ENCODE assay signal across 19 cellular contexts in the genomic region with DNA sequence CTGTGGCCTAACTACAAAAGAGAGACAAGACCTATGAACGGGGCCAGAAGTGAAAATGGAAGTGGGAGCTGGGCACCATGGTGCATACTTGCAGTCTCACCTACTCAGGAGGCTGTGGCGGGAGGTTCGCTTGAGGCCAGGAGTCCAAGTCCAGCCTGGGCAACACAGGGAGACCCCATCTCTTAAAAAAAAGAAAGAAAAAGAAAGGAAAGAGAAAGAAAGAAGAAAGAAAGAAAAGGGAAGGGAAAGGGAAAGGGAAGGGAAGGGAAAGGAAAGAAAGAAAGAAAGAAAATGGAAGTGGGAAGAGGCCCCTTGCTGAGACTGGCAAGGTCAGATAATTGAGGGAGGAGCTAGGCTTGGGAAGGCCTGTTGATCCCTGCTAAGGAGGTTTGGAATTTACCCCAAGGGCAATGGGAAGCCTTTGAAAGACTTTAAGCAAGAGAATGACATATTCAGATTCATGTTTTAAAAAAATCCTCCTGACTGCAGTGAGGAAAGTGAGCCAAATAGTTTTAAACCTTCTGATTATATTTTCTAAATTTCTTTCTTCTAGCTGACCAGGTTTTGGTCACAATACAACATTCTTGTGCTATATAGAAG. TPM values are rescaled to one million over a fixed set of nuclear protein-coding genes. Genes with fewer than 3 reads are reported as not detected.
DNase-seq lines count a peak whose midpoint lies in the region; ATAC-seq and TF ChIP-seq lines count a peak whose summit lies in the region.
"Had no signal": no experiment of that assay in that cellular context is flagged by ENCODE, and none has a peak within 500 bp of the region (broad histone marks: within the 10 kb centered on the region; RNA-seq: fewer than 3 reads in every experiment).

No MANE protein-coding gene starts in this region.

- H3K36me3 ChIP-seq in RWPE2 (ENCODE audit: low read depth) (no peaks in the 10 kb centered on the region), heart left ventricle (peaks cover 0 to 93% (median 63%) of the 10 kb centered on the region in 9 donors)
- H3K36me3 ChIP-seq: right atrium auricular region, transverse colon had no signal

- 92 to 96% (median 93%) methylated on average over 3 of the region's 3 CpGs for WGBS in heart left ventricle, 4 donors

- no peak for DNase-seq in activated CD8-positive, alpha-beta memory T cell treated with anti-CD3 and anti-CD28 coated beads, Interleukin-2, amount 10 ng/mL, durations not matched to agents 7 days and 5 days
- no peak for DNase-seq in activated CD8-positive, alpha-beta memory T cell treated with anti-CD3 and anti-CD28 coated beads, Interleukin-2, amount 50 U/mL, for 48 hours
- DNase-seq in RWPE2 (ENCODE audit: low spot score) (no peak), epidermal melanocyte (ENCODE audit: insufficient read length, low spot score) (peak; percentile 59), hepatic stellate cell (ENCODE audit: low spot score) (no peak), heart left ventricle (no peak), Ammon's horn (ENCODE audit: low spot score) (no peak)
- no peak for DNase-seq in stimulated activated effector memory CD8-positive, alpha-beta T cell treated with anti-CD3 and anti-CD28 coated beads, Interleukin-12 subunit alpha, Interleukin-12 subunit beta, amount 100 ng/mL, for 72 hours (ENCODE audit: low spot score in 2 of 2)
- DNase-seq: activated T-cell treated with anti-CD3 and anti-CD28 coated beads, Interleukin-2, amount 50 U/mL, for 48 hours; dermis blood vessel endothelial cell; esophagus squamous epithelium; hypothalamus; NCI-H446 treated with DMSO at 0.1 percent for 48 hours; nephron progenitor cell; PC-3; stimulated activated CD4-positive, alpha-beta T cell treated with anti-CD3 and anti-CD28 coated beads, Interleukin-2, amount 100 ng/mL, for 24 hours; stimulated activated CD8-positive, alpha-beta memory T cell treated with anti-CD3 and anti-CD28 coated beads, Interleukin-4, amount 100 ng/mL, for 48 hours; transverse colon had no signal

- intact Hi-C loops in heart left ventricle (cut with DNase I): no loop called here

- H3K9me3 ChIP-seq in RWPE2 (ENCODE audit: severe bottlenecking) (no peaks in the 10 kb centered on the region), heart left ventricle (no peaks in the 10 kb centered on the region)
- H3K9me3 ChIP-seq: esophagus squamous epithelium, right atrium auricular region, transverse colon had no signal

- H3K4me1 Mint-ChIP-seq in activated CD8-positive, alpha-beta memory T cell treated with anti-CD3 and anti-CD28 coated beads, Interleukin-2, amount 10 ng/mL, durations not matched to agents 7 days and 5 days: peaks cover 4% of the 10 kb centered on the region
- H3K4me1 Mint-ChIP-seq in stimulated activated effector memory CD8-positive, alpha-beta T cell treated with anti-CD3 and anti-CD28 coated beads, Interleukin-12 subunit alpha, Interleukin-12 subunit beta, amount 100 ng/mL, for 72 hours: peaks cover 5% of the 10 kb centered on the region
- H3K4me1 Mint-ChIP-seq: nephron progenitor cell had no signal

- peak overlapping the region; percentile 37 for H3K27ac Mint-ChIP-seq in activated CD8-positive, alpha-beta memory T cell treated with anti-CD3 and anti-CD28 coated beads, Interleukin-2, amount 10 ng/mL, durations not matched to agents 7 days and 5 days
- H3K27ac Mint-ChIP-seq in stimulated activated effector memory CD8-positive, alpha-beta T cell treated with anti-CD3 and anti-CD28 coated beads, Interleukin-12 subunit alpha, Interleukin-12 subunit beta, amount 100 ng/mL, for 72 hours: peak overlapping the region; percentile 90
- H3K27ac Mint-ChIP-seq: nephron progenitor cell had no signal

- H3K4me3 Mint-ChIP-seq in activated CD8-positive, alpha-beta memory T cell treated with anti-CD3 and anti-CD28 coated beads, Interleukin-2, amount 10 ng/mL, durations not matched to agents 7 days and 5 days: no peak overlapping the region
- no peak overlapping the region for H3K4me3 Mint-ChIP-seq in stimulated activated effector memory CD8-positive, alpha-beta T cell treated with anti-CD3 and anti-CD28 coated beads, Interleukin-12 subunit alpha, Interleukin-12 subunit beta, amount 100 ng/mL, for 72 hours
- H3K4me3 Mint-ChIP-seq: nephron progenitor cell had no signal

- H3K27me3 ChIP-seq in RWPE2 (ENCODE audit: insufficient read depth, poor library complexity, severe bottlenecking): no peaks in the 10 kb centered on the region
- H3K27me3 ChIP-seq in heart left ventricle: no peaks in the 10 kb centered on the region
- H3K27me3 ChIP-seq: esophagus squamous epithelium, right atrium auricular region, transverse colon had no signal

- TF ChIP-seq CTCF in RWPE2 (IDR thresholded peaks at IDR 0.05; ENCODE audit: poor library complexity, severe bottlenecking) (no peak), heart left ventricle (IDR thresholded peaks at IDR 0.05) (no peak)

- CTCF ChIA-PET in activated CD8-positive, alpha-beta memory T cell treated with anti-CD3 and anti-CD28 coated beads, Interleukin-2, amount 10 ng/mL, durations not matched to agents 7 days and 5 days (lab: Charles Lee): interaction anchor here (1.2 to 1.6 kb wide), 2 partner anchors 10 to 19 kb away, joined by 3 to 4 read pairs; no protein-coding TSS in a partner anchor

- no peaks in the 10 kb centered on the region for H3K9me3 Mint-ChIP-seq in activated CD8-positive, alpha-beta memory T cell treated with anti-CD3 and anti-CD28 coated beads, Interleukin-2, amount 10 ng/mL, durations not matched to agents 7 days and 5 days (ENCODE audit: low read depth)
- H3K9me3 Mint-ChIP-seq in stimulated activated effector memory CD8-positive, alpha-beta T cell treated with anti-CD3 and anti-CD28 coated beads, Interleukin-12 subunit alpha, Interleukin-12 subunit beta, amount 100 ng/mL, for 72 hours: peaks cover 5% of the 10 kb centered on the region

- H3K4me1 ChIP-seq in RWPE2 (ENCODE audit: insufficient read depth, poor library complexity, severe bottlenecking) (peaks cover 3% of the 10 kb centered on the region), heart left ventricle (no peaks in the 10 kb centered on the region)
- H3K4me1 ChIP-seq: right atrium auricular region, transverse colon had no signal

- no peak overlapping the region for H3K27ac ChIP-seq in RWPE2 (ENCODE audit: poor library complexity, severe bottlenecking)
- H3K27ac ChIP-seq in heart left ventricle: no peak overlapping the region
- H3K27ac ChIP-seq: esophagus squamous epithelium, right atrium auricular region, transverse colon had no signal

- H3K36me3 Mint-ChIP-seq in activated CD8-positive, alpha-beta memory T cell treated with anti-CD3 and anti-CD28 coated beads, Interleukin-2, amount 10 ng/mL, durations not matched to agents 7 days and 5 days: peaks cover 73% of the 10 kb centered on the region
- H3K36me3 Mint-ChIP-seq in stimulated activated effector memory CD8-positive, alpha-beta T cell treated with anti-CD3 and anti-CD28 coated beads, Interleukin-12 subunit alpha, Interleukin-12 subunit beta, amount 100 ng/mL, for 72 hours: peaks cover 28% of the 10 kb centered on the region

- no peaks in the 10 kb centered on the region for H3K27me3 Mint-ChIP-seq in activated CD8-positive, alpha-beta memory T cell treated with anti-CD3 and anti-CD28 coated beads, Interleukin-2, amount 10 ng/mL, durations not matched to agents 7 days and 5 days

- ATAC-seq in activated CD8-positive, alpha-beta memory T cell treated with anti-CD3 and anti-CD28 coated beads, Interleukin-2, amount 10 ng/mL, durations not matched to agents 7 days and 5 days: peak; percentile 39
- ATAC-seq in RWPE2 (ENCODE audit: low read depth): peak; percentile 78
- ATAC-seq in stimulated activated effector memory CD8-positive, alpha-beta T cell treated with anti-CD3 and anti-CD28 coated beads, Interleukin-12 subunit alpha, Interleukin-12 subunit beta, amount 100 ng/mL, for 72 hours: no peak
- no peak for ATAC-seq in heart left ventricle
- ATAC-seq: PC-3 had no signal

- no peak overlapping the region for H3K4me3 ChIP-seq in RWPE2 (ENCODE audit: severe bottlenecking)
- no peak overlapping the region for H3K4me3 ChIP-seq in heart left ventricle
- H3K4me3 ChIP-seq: esophagus squamous epithelium, right atrium auricular region, transverse colon had no signal

- no peak for TF ChIP-seq POLR2A in heart left ventricle (IDR thresholded peaks at IDR 0.05)

RNA-seq across cellular contexts. Expression of gene HERC5, which starts 17.7 kb away (rescaled TPM):
- total RNA-seq in activated CD8-positive, alpha-beta memory T cell treated with anti-CD3 and anti-CD28 coated beads, Interleukin-2, amount 10 ng/mL, durations not matched to agents 7 days and 5 days: 100 to 1,000 TPM in 1 of 2 experiments, 10 to 100 TPM in 1; 69.6 to 118 TPM
- total RNA-seq in heart left ventricle: 1 to 10 TPM in 8 of 9 donors, under 1 TPM in 1; 0.88 to 5.5 (median 2.3) TPM
- 1 to 10 TPM; 1.0 to 1.4 TPM for polyA plus RNA-seq in heart left ventricle

Comparison
In these comparisons a context has a peak if more than half of its experiments do, and no peak if none do; other contexts are left out.
1. ATAC-seq: peak in activated CD8-positive, alpha-beta memory T cell treated with anti-CD3 and anti-CD28 coated beads, Interleukin-2, amount 10 ng/mL, durations not matched to agents 7 days and 5 days (single experiment) and RWPE2 (single experiment); none in stimulated activated effector memory CD8-positive, alpha-beta T cell treated with anti-CD3 and anti-CD28 coated beads, Interleukin-12 subunit alpha, Interleukin-12 subunit beta, amount 100 ng/mL, for 72 hours (single experiment) and heart left ventricle (0 of 4).
2. RNA of gene HERC5, which starts 17.7 kb away (total RNA-seq): 69.6 to 118 TPM in activated CD8-positive, alpha-beta memory T cell treated with anti-CD3 and anti-CD28 coated beads, Interleukin-2, amount 10 ng/mL, durations not matched to agents 7 days and 5 days; 0.88 to 5.5 TPM in heart left ventricle; every median in the first group is over 10 times any median in the second.